In the genomic region with DNA sequence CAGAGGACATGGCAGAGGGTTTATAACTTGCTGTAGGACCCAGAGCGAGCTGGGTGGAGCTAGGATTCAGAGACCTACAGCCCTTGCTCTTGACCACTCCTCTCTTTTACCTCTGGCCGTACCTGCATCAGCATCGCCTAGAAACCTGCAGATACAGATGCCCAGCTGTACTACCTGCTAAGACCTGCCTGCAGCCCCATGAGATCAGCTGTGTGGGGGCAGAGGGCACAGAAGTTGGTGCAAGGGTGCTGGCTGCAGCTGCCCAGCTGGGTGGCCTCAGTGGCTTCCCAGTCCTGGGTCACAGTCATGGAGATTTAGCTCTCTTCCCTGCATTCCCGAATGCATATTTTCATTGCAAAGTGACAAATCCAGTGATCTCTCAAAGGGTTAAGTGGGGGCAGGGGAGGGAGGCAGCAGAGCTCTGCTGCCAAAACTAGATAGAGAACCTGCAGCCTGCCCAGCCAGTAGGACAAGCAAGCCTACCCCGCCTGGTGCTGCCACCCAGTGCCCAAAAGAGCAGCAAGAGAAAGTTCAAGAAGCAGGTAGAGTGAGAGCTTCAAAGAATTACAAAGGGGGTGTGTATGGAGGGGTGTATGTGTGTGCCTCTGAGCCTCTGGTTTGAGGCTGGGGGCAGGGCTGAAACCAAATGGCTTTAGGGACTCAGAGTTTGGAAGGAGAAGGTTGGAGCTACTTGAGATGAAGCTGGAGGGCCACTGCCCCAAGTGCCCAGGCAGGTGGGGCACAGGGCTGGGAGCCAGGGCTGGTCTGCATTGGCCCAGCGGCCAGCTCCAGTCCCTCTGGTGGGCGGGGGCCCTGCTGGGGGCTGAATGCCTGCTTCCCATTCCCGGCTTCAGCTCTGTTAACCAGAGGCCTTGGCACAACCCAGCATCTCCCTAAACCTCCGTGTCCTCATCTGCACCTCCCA, we compare ENCODE assay signal across 9 cellular contexts. TPM values are rescaled to one million over a fixed set of nuclear protein-coding genes. Genes with fewer than 3 reads are reported as not detected.
A peak's percentile ranks its signal among the peaks of the same experiment; 100 is the strongest.
DNase-seq lines count a peak whose midpoint lies in the region; ATAC-seq and TF ChIP-seq lines count a peak whose summit lies in the region.
"Had no signal": no experiment of that assay in that cellular context is flagged by ENCODE, and none has a peak within 500 bp of the region (broad histone marks: within the 10 kb centered on the region; RNA-seq: fewer than 3 reads in every experiment).

No MANE protein-coding gene starts in this region.

- H3K36me3 Mint-ChIP-seq in chondrocyte (ENCODE audit: low read depth) (peaks cover 12% of the 10 kb centered on the region), osteocyte (ENCODE audit: unreplicated experiment) (no peaks in the 10 kb centered on the region)

- H3K4me1 Mint-ChIP-seq in chondrocyte (ENCODE audit: low read depth) = peaks cover 43% of the 10 kb centered on the region
- peaks cover 28% of the 10 kb centered on the region for H3K4me1 Mint-ChIP-seq in osteocyte (ENCODE audit: unreplicated experiment)

- TF ChIP-seq CTCF in NB4 (IDR thresholded peaks at IDR 0.05; ENCODE audit: low read depth, low read length) (peak; percentile 49), chondrocyte (IDR thresholded peaks at IDR 0.05) (peak; percentile 65), osteocyte (IDR thresholded peaks at IDR 0.05) (peak; percentile 49)

- DNase-seq in NCI-H1694 treated with DMSO at 0.1 percent for 48 hours (lab: John Stamatoyannopoulos, UW) (peak; percentile 35), NCI-H1694 (lab: John Stamatoyannopoulos, UW) (no peak), NB4 (ENCODE audit: low read depth) (peak; percentile 32), chondrocyte (ENCODE audit: low spot score) (no peak), osteocyte (ENCODE audit: extremely low spot score, unreplicated experiment) (no peak), GM03348 (ENCODE audit: low spot score) (no peak), T1000 (lab: John Stamatoyannopoulos, UW) (no peak)

- H3K4me3 ChIP-seq in NB4 (ENCODE audit: low read depth, low read length) = no peak overlapping the region
- H3K4me3 ChIP-seq: BLaER1 had no signal

- no peak for TF ChIP-seq POLR2A in NB4 (IDR thresholded peaks at IDR 0.05; ENCODE audit: extremely low read depth, insufficient read length)

- no peak overlapping the region for H3K4me3 Mint-ChIP-seq in chondrocyte (ENCODE audit: unreplicated experiment)
- H3K4me3 Mint-ChIP-seq in osteocyte (ENCODE audit: unreplicated experiment) = no peak overlapping the region

- no peaks in the 10 kb centered on the region for H3K27me3 Mint-ChIP-seq in chondrocyte (ENCODE audit: low read depth)
- H3K27me3 Mint-ChIP-seq in osteocyte (ENCODE audit: unreplicated experiment) = peaks cover 3% of the 10 kb centered on the region

- H3K27ac Mint-ChIP-seq in chondrocyte (ENCODE audit: unreplicated experiment) (no peak overlapping the region), osteocyte (ENCODE audit: unreplicated experiment) (no peak overlapping the region)

- H3K9me3 Mint-ChIP-seq in chondrocyte (ENCODE audit: low read depth) (no peaks in the 10 kb centered on the region), osteocyte (ENCODE audit: unreplicated experiment) (no peaks in the 10 kb centered on the region)

- ATAC-seq in GM21717 (IDR thresholded peaks at IDR 0.05; ENCODE audit: unreplicated experiment) = no peak

RNA-seq across cellular contexts. Expression of gene FAM241B, which starts 6.8 kb away (rescaled TPM):
- 5.0 to 13.7 TPM (median 9.7 TPM) in 3 replicates for total RNA-seq in chondrocyte
- total RNA-seq in osteocyte = 3.4 TPM in 2 replicates

Comparison
In these comparisons a context has a peak if more than half of its experiments do, and no peak if none do; other contexts are left out.
1. DNase-seq: peak in NCI-H1694 treated with DMSO at 0.1 percent for 48 hours (single experiment) and NB4 (single experiment); none in NCI-H1694 (single experiment), chondrocyte (single experiment), osteocyte (single experiment), GM03348 (single experiment) and T1000 (single experiment).
2. Peak in every context shown above with its lines, with median percentiles within 50 percentile points of each other: CTCF ChIP-seq.